Comparison of ENCODE assay signal across 8 cellular contexts in genomic region chr2:219247678-219248642, GRCh38. TPM values are rescaled to one million over a fixed set of nuclear protein-coding genes. Genes with fewer than 3 reads are reported as not detected.
DNase-seq lines count a peak whose midpoint lies in the region; TF ChIP-seq lines count a peak whose summit lies in the region.

No MANE protein-coding gene starts in this region.

- H3K36me3 ChIP-seq in endodermal cell (ENCODE audit: control insufficient read depth, insufficient read depth, low read length) (peaks cover 14% of the 10 kb centered on the region), MG63 (peaks cover 18% of the 10 kb centered on the region)

- peak; percentile 24 for TF ChIP-seq POLR2A in GM18526 (IDR thresholded peaks at IDR 0.05; ENCODE audit: extremely low read depth, insufficient read length)

- H3K9me3 Mint-ChIP-seq in endodermal cell = no peaks in the 10 kb centered on the region

- H3K9me3 ChIP-seq in endodermal cell (ENCODE audit: control insufficient read depth, low read length) = no peaks in the 10 kb centered on the region
- no peaks in the 10 kb centered on the region for H3K9me3 ChIP-seq in MG63

- H3K27ac ChIP-seq in endodermal cell (ENCODE audit: low read depth, low read length) = no peak overlapping the region

- no peak overlapping the region for H3K9ac ChIP-seq in endodermal cell (ENCODE audit: extremely low read depth, low read length, poor library complexity, severe bottlenecking)

- peaks cover 5% of the 10 kb centered on the region for H3K36me3 Mint-ChIP-seq in endodermal cell (ENCODE audit: low read depth)

- DNase-seq in activated CD4-positive, alpha-beta T cell treated with anti-CD3 and anti-CD28 coated beads for 4 hours = peak; percentile 67 to 75
- DNase-seq in endodermal cell (peak; percentile 69), GM20000 (ENCODE audit: low spot score) (no peak), MG63 (no peak), HT-29 (ENCODE audit: low spot score) (no peak), SHP77 (lab: John Stamatoyannopoulos, UW) (no peak)
- peak; percentile 62 for DNase-seq in stimulated activated CD4-positive, alpha-beta T cell treated with anti-CD3 and anti-CD28 coated beads, Interleukin-2, amount 100 ng/mL, for 4 hours (ENCODE audit: low read depth)

- H3K4me1 Mint-ChIP-seq in endodermal cell = peaks cover 28% of the 10 kb centered on the region

- no peak overlapping the region for H3K4me3 ChIP-seq in endodermal cell (ENCODE audit: low read length)
- no peak overlapping the region for H3K4me3 ChIP-seq in MG63

- peak; percentile 12 for TF ChIP-seq CTCF in endodermal cell (conservative IDR thresholded peaks at IDR 0.05)
- no peak for TF ChIP-seq CTCF in GM20000 (IDR thresholded peaks at IDR 0.05; ENCODE audit: extremely low read depth, missing control alignments)

- peaks cover 21% of the 10 kb centered on the region for H3K4me1 ChIP-seq in endodermal cell (ENCODE audit: control insufficient read depth, insufficient read depth, low read length)

- 92 to 93% methylated on average over 12 to 17 of the region's 17 CpGs for WGBS in endodermal cell (ENCODE audit: insufficient coverage in 1 of 2, insufficient read length in 1 of 2), 2 experiments

- peak overlapping the region; percentile 42 for H3K4me3 Mint-ChIP-seq in endodermal cell

- H3K27me3 Mint-ChIP-seq in endodermal cell (ENCODE audit: insufficient read depth) = peaks cover 21% of the 10 kb centered on the region

- peaks cover 16% of the 10 kb centered on the region for H3K27me3 ChIP-seq in endodermal cell (ENCODE audit: control insufficient read depth, insufficient read depth, low read length, poor library complexity, severe bottlenecking)
- H3K27me3 ChIP-seq in MG63 = no peaks in the 10 kb centered on the region

- peak overlapping the region; percentile 93 for H3K27ac Mint-ChIP-seq in endodermal cell

RNA-seq across cellular contexts. Expression of gene STK16, which starts 2.7 kb away (rescaled TPM):
- total RNA-seq in endodermal cell = 10 to 100 TPM; 27.3 to 37.7 TPM
- polyA plus RNA-seq in endodermal cell (2013, experiment 1 of 2) = 34.0 TPM
- polyA plus RNA-seq in endodermal cell (2013, experiment 2 of 2) = 32.5 TPM
- 14.4 and 26.0 TPM in 2 replicates for total RNA-seq in MG63 (2014; rRNA removed; shearing (Covaris generic); ENCODE audit: low replicate concordance)
- total RNA-seq in HT-29 (2014; rRNA removed; shearing (Covaris generic)) = 18.3 and 19.9 TPM in 2 replicates

RNA-seq across cellular contexts. Expression of gene GLB1L, which starts 2.7 kb away (rescaled TPM):
- total RNA-seq in endodermal cell = 10 to 100 TPM in 1 of 2 donors, 1 to 10 TPM in 1; 9.7 to 13.8 TPM
- polyA plus RNA-seq in endodermal cell (2013, experiment 1 of 2) = 12.9 TPM
- 7.8 TPM for polyA plus RNA-seq in endodermal cell (2013, experiment 2 of 2)
- 2.3 and 13.0 TPM in 2 replicates for total RNA-seq in MG63 (2014; rRNA removed; shearing (Covaris generic); ENCODE audit: low replicate concordance)
- total RNA-seq in HT-29 (2014; rRNA removed; shearing (Covaris generic)) = 5.5 and 10.0 TPM in 2 replicates

RNA-seq across cellular contexts. Expression of gene TUBA4B, which starts 5.1 kb away (rescaled TPM):
- total RNA-seq in endodermal cell = not detected
- not detected for polyA plus RNA-seq in endodermal cell (2013, experiment 1 of 2)
- not detected for polyA plus RNA-seq in endodermal cell (2013, experiment 2 of 2)
- total RNA-seq in MG63 (2014; rRNA removed; shearing (Covaris generic); ENCODE audit: low replicate concordance) = not detected in 2 replicates
- not detected in 2 replicates for total RNA-seq in HT-29 (2014; rRNA removed; shearing (Covaris generic))

RNA-seq across cellular contexts. Expression of gene TUBA4A, which starts 5.8 kb away (rescaled TPM):
- total RNA-seq in endodermal cell = 1 to 10 TPM; 4.0 to 9.5 TPM
- polyA plus RNA-seq in endodermal cell (2013, experiment 1 of 2) = 3.3 TPM
- 2.3 TPM for polyA plus RNA-seq in endodermal cell (2013, experiment 2 of 2)
- total RNA-seq in MG63 (2014; rRNA removed; shearing (Covaris generic); ENCODE audit: low replicate concordance) = 3.1 and 7.7 TPM in 2 replicates
- 93.8 and 97.4 TPM in 2 replicates for total RNA-seq in HT-29 (2014; rRNA removed; shearing (Covaris generic))

RNA-seq across cellular contexts. Expression of gene ANKZF1, which starts 18.4 kb away (rescaled TPM):
- 10 to 100 TPM; 50.9 to 56.3 TPM for total RNA-seq in endodermal cell
- 54.8 TPM for polyA plus RNA-seq in endodermal cell (2013, experiment 1 of 2)
- polyA plus RNA-seq in endodermal cell (2013, experiment 2 of 2) = 44.5 TPM
- total RNA-seq in MG63 (2014; rRNA removed; shearing (Covaris generic); ENCODE audit: low replicate concordance) = 21.3 and 23.4 TPM in 2 replicates
- 41.0 and 43.4 TPM in 2 replicates for total RNA-seq in HT-29 (2014; rRNA removed; shearing (Covaris generic))

Comparison
In these comparisons a context has a peak if more than half of its experiments do, and no peak if none do; other contexts are left out.
1. DNase-seq: peak in activated CD4-positive, alpha-beta T cell treated with anti-CD3 and anti-CD28 coated beads for 4 hours (2 of 2), endodermal cell (single experiment) and stimulated activated CD4-positive, alpha-beta T cell treated with anti-CD3 and anti-CD28 coated beads, Interleukin-2, amount 100 ng/mL, for 4 hours (single experiment); none in GM20000 (single experiment), MG63 (single experiment), HT-29 (single experiment) and SHP77 (0 of 2).